ENCODE assay signal across 1 cellular context in genomic region chr22:30080805-30081204, GRCh38.
TF ChIP-seq lines count a peak whose summit lies in the region.

No MANE protein-coding gene starts in this region.

TF ChIP-seq in liver, 16 proteins besides CTCF, POLR2A, EP300 and RAD21 (continued from another document):
- TF ChIP-seq REST (IDR thresholded peaks at IDR 0.05) (no peak), HNF4A (conservative IDR thresholded peaks at IDR 0.05) (peak; percentile 80 to 81), TAF1 (conservative IDR thresholded peaks at IDR 0.05) (no peak), MAX (IDR thresholded peaks at IDR 0.05) (no peak), GABPA (IDR thresholded peaks at IDR 0.05 in 1 of 2, conservative IDR thresholded peaks at IDR 0.05 in 1 of 2) (no peak), RXRA (IDR thresholded peaks at IDR 0.05) (peak; percentile 91 to 94), FOXA1 (IDR thresholded peaks at IDR 0.05) (no peak), HNF4G (IDR thresholded peaks at IDR 0.05) (peak; percentile 59), JUND (IDR thresholded peaks at IDR 0.05) (peak; percentile 45 to 59), EGR1 (IDR thresholded peaks at IDR 0.05; ENCODE audit: low read depth in 2 of 2) (no peak), FOXA2 (IDR thresholded peaks at IDR 0.05) (peak; percentile 19), SP1 (IDR thresholded peaks at IDR 0.05) (peak; percentile 87), ZBTB33 (IDR thresholded peaks at IDR 0.05) (peak; percentile 36), NR2F2 (IDR thresholded peaks at IDR 0.05) (peak; percentile 44)
- TF ChIP-seq, protein P1, sequence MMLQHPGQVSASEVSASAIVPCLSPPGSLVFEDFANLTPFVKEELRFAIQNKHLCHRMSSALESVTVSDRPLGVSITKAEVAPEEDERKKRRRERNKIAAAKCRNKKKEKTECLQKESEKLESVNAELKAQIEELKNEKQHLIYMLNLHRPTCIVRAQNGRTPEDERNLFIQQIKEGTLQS (IDR thresholded peaks at IDR 0.05), result peak; percentile 16
